Comparison of ENCODE assay signal across 12 cellular contexts in the genomic region with DNA sequence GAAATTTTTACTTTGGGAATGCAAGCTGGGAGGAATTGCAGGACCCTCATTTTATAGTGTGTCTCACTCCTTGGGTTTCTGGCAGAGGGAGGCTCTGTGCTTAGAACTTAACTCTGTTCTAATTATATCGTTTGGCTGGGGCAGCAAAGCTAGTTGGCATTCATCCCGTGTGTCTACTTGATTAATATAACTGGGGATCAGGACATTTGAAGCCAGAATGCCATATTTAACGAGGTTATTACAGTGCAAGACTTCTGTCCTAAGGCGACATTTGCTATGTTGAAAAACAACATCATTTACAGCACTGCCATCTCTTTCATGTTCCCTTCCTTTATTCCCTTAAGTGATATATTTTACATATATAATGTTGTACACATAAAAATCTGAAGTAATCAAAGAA.
A peak's percentile ranks its signal among the peaks of the same experiment; 100 is the strongest.
DNase-seq lines count a peak whose midpoint lies in the region; ATAC-seq and TF ChIP-seq lines count a peak whose summit lies in the region.
"Had no signal": no experiment of that assay in that cellular context is flagged by ENCODE, and none has a peak within 500 bp of the region (broad histone marks: within the 10 kb centered on the region; RNA-seq: fewer than 3 reads in every experiment).

No MANE protein-coding gene starts in this region.

- H3K27me3 ChIP-seq in testis = no peaks in the 10 kb centered on the region

- DNase-seq in HFFc6 = peak; percentile 25
- peak; percentile 2 for DNase-seq in SK-N-MC (ENCODE audit: low read depth, low spot score)
- DNase-seq in left ventricle myocardium superior = no peak
- DNase-seq in testis = peak; percentile 54
- no peak for DNase-seq in DMS153 treated with DMSO at 0.1 percent for 48 hours (lab: John Stamatoyannopoulos, UW; ENCODE audit: unreplicated experiment)
- DNase-seq in natural killer cell = no peak
- DNase-seq in activated naive CD4-positive, alpha-beta T cell treated with anti-CD3 and anti-CD28 coated beads, Interleukin-2, amount 50 U/mL, for 16 hours = no peak
- DNase-seq: activated CD4-positive, alpha-beta memory T cell treated with anti-CD3 and anti-CD28 coated beads for 36 hours; activated effector memory CD4-positive, alpha-beta T cell treated with anti-CD3 and anti-CD28 coated beads, Interleukin-2, amount 50 U/mL, for 16 hours; central memory CD4-positive, alpha-beta T cell; retina; T1000 had no signal

- H3K36me3 ChIP-seq in SK-N-MC (ENCODE audit: insufficient read depth, low read length) (no peaks in the 10 kb centered on the region), testis (ENCODE audit: low read depth, missing control alignments) (no peaks in the 10 kb centered on the region)

- H3K27me3 Mint-ChIP-seq in HFFc6 (ENCODE audit: insufficient read depth) (no peaks in the 10 kb centered on the region; the same call in 1 of the 2 replicates), natural killer cell (ENCODE audit: low read depth in 2 of 2) (peaks cover 0 to 4% of the 10 kb centered on the region in 2 donors)

- H3K27ac Mint-ChIP-seq in HFFc6 (no peak overlapping the region), natural killer cell (no peak overlapping the region)
- H3K27ac Mint-ChIP-seq: activated CD4-positive, alpha-beta memory T cell treated with anti-CD3 and anti-CD28 coated beads for 36 hours had no signal

- H3K9me3 ChIP-seq in SK-N-MC (ENCODE audit: low read depth, low read length) = no peaks in the 10 kb centered on the region
- no peaks in the 10 kb centered on the region for H3K9me3 ChIP-seq in testis

- TF ChIP-seq POLR2A in testis (IDR thresholded peaks at IDR 0.05) = no peak

- peak; percentile 73 for ATAC-seq in left ventricle myocardium superior
- ATAC-seq in natural killer cell = no peak

- H3K4me3 ChIP-seq in SK-N-MC (peak overlapping the region; percentile 10; the same call in 1 of the 2 replicates), testis (no peak overlapping the region)

- intact Hi-C loops in left ventricle myocardium superior (cut with micrococcal nuclease) (no loop called here), testis (cut with DNase I; ENCODE audit: low total_unique reads) (no loop called here), natural killer cell (cut with micrococcal nuclease) (no loop called here)

- H3K4me1 ChIP-seq in testis = peaks cover 4% of the 10 kb centered on the region

- H3K36me3 Mint-ChIP-seq in HFFc6 (ENCODE audit: low read depth) (no peaks in the 10 kb centered on the region; the same call in none of the 2 replicates), natural killer cell (no peaks in the 10 kb centered on the region)
- H3K36me3 Mint-ChIP-seq: activated CD4-positive, alpha-beta memory T cell treated with anti-CD3 and anti-CD28 coated beads for 36 hours had no signal

- 27 to 33% methylated on average over 4 of the region's 4 CpGs for WGBS in testis, 2 donors

- no peak for TF ChIP-seq CTCF in HFFc6 (IDR thresholded peaks at IDR 0.05)
- TF ChIP-seq CTCF in testis (IDR thresholded peaks at IDR 0.05) = no peak
- no peak for TF ChIP-seq CTCF in natural killer cell (IDR thresholded peaks at IDR 0.05)

- H3K4me1 Mint-ChIP-seq in HFFc6 (ENCODE audit: low read depth) (peaks cover 59% of the 10 kb centered on the region), natural killer cell (no peaks in the 10 kb centered on the region)

- no peaks in the 10 kb centered on the region for H3K9me3 Mint-ChIP-seq in HFFc6
- peaks cover 0 to 3% of the 10 kb centered on the region in 2 donors for H3K9me3 Mint-ChIP-seq in natural killer cell
- H3K9me3 Mint-ChIP-seq: activated CD4-positive, alpha-beta memory T cell treated with anti-CD3 and anti-CD28 coated beads for 36 hours had no signal

- H3K27ac ChIP-seq in SK-N-MC (peak overlapping the region; percentile 39; the same call in 1 of the 2 replicates), testis (no peak overlapping the region)

- H3K9ac ChIP-seq in SK-N-MC (ENCODE audit: insufficient read length) = no peak overlapping the region

- H3K4me3 Mint-ChIP-seq in HFFc6 (no peak overlapping the region), natural killer cell (no peak overlapping the region)
- H3K4me3 Mint-ChIP-seq: activated CD4-positive, alpha-beta memory T cell treated with anti-CD3 and anti-CD28 coated beads for 36 hours had no signal

Comparison
In these comparisons a context has a peak if more than half of its experiments do, and no peak if none do; other contexts are left out.
1. DNase-seq: peak in HFFc6 (single experiment), SK-N-MC (single experiment) and testis (single experiment); none in left ventricle myocardium superior (single experiment), DMS153 treated with DMSO at 0.1 percent for 48 hours (single experiment), natural killer cell (single experiment) and activated naive CD4-positive, alpha-beta T cell treated with anti-CD3 and anti-CD28 coated beads, Interleukin-2, amount 50 U/mL, for 16 hours (single experiment).